Comparison of ENCODE assay signal across 1 cellular context in the genomic region with DNA sequence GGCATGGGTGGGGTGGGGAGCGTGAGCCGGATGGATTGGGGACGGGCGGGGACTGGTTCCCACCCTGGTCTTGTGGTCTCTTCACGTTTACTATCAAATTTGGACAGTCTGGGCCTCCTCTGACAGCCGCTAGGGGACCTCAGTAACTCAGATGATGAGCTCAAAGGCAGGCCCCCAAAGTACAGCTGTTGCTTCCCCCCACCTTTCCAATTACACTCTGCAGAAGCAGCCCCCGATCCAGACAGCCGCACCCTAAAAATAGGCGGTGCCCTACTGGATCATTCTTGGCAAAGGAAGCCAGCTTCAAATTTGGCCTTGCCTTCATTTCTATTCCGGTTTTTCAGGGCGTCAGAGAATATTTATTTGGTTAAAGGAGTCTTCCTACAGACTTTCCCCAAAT.
TF ChIP-seq lines count a peak whose summit lies in the region.

No MANE protein-coding gene starts in this region.

TF ChIP-seq in GM23338, 12 proteins besides CTCF, POLR2A, EP300 and RAD21 (continued from another document):
- TF ChIP-seq, protein P1, sequence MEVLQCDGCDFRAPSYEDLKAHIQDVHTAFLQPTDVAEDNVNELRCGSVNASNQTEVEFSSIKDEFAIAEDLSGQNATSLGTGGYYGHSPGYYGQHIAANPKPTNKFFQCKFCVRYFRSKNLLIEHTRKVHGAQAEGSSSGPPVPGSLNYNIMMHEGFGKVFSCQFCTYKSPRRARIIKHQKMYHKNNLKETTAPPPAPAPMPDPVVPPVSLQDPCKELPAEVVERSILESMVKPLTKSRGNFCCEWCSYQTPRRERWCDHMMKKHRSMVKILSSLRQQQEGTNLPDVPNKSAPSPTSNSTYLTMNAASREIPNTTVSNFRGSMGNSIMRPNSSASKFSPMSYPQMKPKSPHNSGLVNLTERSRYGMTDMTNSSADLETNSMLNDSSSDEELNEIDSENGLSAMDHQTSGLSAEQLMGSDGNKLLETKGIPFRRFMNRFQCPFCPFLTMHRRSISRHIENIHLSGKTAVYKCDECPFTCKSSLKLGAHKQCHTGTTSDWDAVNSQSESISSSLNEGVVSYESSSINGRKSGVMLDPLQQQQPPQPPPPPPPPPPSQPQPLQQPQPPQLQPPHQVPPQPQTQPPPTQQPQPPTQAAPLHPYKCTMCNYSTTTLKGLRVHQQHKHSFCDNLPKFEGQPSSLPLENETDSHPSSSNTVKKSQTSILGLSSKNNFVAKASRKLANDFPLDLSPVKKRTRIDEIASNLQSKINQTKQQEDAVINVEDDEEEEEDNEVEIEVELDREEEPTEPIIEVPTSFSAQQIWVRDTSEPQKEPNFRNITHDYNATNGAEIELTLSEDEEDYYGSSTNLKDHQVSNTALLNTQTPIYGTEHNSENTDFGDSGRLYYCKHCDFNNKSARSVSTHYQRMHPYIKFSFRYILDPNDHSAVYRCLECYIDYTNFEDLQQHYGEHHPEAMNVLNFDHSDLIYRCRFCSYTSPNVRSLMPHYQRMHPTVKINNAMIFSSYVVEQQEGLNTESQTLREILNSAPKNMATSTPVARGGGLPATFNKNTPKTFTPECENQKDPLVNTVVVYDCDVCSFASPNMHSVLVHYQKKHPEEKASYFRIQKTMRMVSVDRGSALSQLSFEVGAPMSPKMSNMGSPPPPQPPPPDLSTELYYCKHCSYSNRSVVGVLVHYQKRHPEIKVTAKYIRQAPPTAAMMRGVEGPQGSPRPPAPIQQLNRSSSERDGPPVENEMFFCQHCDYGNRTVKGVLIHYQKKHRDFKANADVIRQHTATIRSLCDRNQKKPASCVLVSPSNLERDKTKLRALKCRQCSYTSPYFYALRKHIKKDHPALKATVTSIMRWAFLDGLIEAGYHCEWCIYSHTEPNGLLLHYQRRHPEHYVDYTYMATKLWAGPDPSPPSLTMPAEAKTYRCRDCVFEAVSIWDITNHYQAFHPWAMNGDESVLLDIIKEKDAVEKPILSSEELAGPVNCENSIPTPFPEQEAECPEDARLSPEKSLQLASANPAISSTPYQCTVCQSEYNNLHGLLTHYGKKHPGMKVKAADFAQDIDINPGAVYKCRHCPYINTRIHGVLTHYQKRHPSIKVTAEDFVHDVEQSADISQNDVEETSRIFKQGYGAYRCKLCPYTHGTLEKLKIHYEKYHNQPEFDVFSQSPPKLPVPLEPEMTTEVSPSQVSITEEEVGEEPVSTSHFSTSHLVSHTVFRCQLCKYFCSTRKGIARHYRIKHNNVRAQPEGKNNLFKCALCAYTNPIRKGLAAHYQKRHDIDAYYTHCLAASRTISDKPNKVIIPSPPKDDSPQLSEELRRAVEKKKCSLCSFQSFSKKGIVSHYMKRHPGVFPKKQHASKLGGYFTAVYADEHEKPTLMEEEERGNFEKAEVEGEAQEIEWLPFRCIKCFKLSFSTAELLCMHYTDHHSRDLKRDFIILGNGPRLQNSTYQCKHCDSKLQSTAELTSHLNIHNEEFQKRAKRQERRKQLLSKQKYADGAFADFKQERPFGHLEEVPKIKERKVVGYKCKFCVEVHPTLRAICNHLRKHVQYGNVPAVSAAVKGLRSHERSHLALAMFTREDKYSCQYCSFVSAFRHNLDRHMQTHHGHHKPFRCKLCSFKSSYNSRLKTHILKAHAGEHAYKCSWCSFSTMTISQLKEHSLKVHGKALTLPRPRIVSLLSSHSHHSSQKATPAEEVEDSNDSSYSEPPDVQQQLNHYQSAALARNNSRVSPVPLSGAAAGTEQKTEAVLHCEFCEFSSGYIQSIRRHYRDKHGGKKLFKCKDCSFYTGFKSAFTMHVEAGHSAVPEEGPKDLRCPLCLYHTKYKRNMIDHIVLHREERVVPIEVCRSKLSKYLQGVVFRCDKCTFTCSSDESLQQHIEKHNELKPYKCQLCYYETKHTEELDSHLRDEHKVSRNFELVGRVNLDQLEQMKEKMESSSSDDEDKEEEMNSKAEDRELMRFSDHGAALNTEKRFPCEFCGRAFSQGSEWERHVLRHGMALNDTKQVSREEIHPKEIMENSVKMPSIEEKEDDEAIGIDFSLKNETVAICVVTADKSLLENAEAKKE (CRISPR knock-in tag; IDR thresholded peaks at IDR 0.05), result no peak
- TF ChIP-seq POLR2AphosphoS5 (IDR thresholded peaks at IDR 0.05; ENCODE audit: low read depth), result no peak
TF ChIP-seq in GM23338: peak in this region for 0.
